Comparison of ENCODE assay signal across 1 cellular context in genomic region chr17:48725294-48726064, GRCh38.
TF ChIP-seq lines count a peak whose summit lies in the region.

No MANE protein-coding gene starts in this region.

TF ChIP-seq in GM12878, 131 proteins besides CTCF, POLR2A, EP300 and RAD21:
- TF ChIP-seq SUZ12 (IDR thresholded peaks at IDR 0.05; ENCODE audit: unreplicated experiment) (peak; percentile 87), USF1 (IDR thresholded peaks at IDR 0.05; ENCODE audit: borderline replicate concordance, extremely low read length, insufficient read depth, low read depth, low read length) (no peak)
